In the genomic region with DNA sequence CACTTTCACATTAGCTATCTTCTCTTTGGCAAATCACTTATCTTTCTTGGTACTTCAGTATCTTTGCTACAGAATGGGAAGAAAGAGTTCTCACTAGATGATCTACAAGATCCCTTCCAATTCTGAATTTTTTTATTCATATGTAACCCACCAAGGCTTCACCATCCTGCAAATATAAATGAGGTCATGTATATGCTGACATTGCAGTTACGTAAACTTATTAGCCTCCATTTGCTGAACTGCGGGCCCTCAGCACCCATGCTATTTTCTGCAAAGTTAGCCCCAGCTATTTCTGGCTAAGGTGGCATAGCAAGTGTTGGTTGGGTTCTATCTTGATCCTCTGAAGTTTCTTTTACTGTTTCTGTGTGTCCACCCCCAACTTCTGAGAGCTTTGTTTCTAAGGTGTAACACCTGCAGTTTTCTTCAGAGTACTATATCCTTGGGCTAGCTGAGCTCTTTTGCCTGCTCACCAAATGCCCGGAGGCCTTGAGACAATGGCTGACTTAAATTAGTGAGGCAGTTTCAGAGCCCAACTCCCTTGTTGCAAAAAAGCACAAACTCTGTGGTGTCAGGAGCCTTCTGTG, we compare ENCODE assay signal across 15 cellular contexts.
DNase-seq lines count a peak whose midpoint lies in the region; ATAC-seq and TF ChIP-seq lines count a peak whose summit lies in the region.
"Had no signal": no experiment of that assay in that cellular context is flagged by ENCODE, and none has a peak within 500 bp of the region (broad histone marks: within the 10 kb centered on the region; RNA-seq: fewer than 3 reads in every experiment).

No MANE protein-coding gene starts in this region.

- no peak overlapping the region for H3K27ac Mint-ChIP-seq in GM23338
- H3K27ac Mint-ChIP-seq in neural progenitor cell: no peak overlapping the region
- H3K27ac Mint-ChIP-seq: CD4-positive, alpha-beta memory T cell had no signal

- H3K36me3 ChIP-seq in GM23338 (ENCODE audit: insufficient read depth): no peaks in the 10 kb centered on the region
- H3K36me3 ChIP-seq in MM.1S (replicated peaks; ENCODE audit: insufficient read depth, low read length): no peaks in the 10 kb centered on the region
- no peaks in the 10 kb centered on the region for H3K36me3 ChIP-seq in neural progenitor cell
- H3K36me3 ChIP-seq: BLaER1 had no signal

- peaks cover 12% of the 10 kb centered on the region for H3K4me1 ChIP-seq in GM23338 (ENCODE audit: insufficient read depth)
- peaks cover 20% of the 10 kb centered on the region for H3K4me1 ChIP-seq in MM.1S (ENCODE audit: low read length)
- peaks cover 22% of the 10 kb centered on the region for H3K4me1 ChIP-seq in neural progenitor cell

- ATAC-seq in GM23338: no peak

- H3K4me3 Mint-ChIP-seq in GM23338 (no peak overlapping the region), neural progenitor cell (no peak overlapping the region)
- H3K4me3 Mint-ChIP-seq: CD14-positive monocyte; CD4-positive, alpha-beta memory T cell; H9 had no signal

- H3K36me3 Mint-ChIP-seq in GM23338 (ENCODE audit: low read depth) (no peaks in the 10 kb centered on the region), neural progenitor cell (no peaks in the 10 kb centered on the region)
- H3K36me3 Mint-ChIP-seq: CD4-positive, alpha-beta memory T cell had no signal

- H3K4me2 ChIP-seq in GM23338: no peak overlapping the region
- peak overlapping the region; percentile 10; the same call in 1 of the 2 replicates for H3K4me2 ChIP-seq in MM.1S (ENCODE audit: low read depth, low read length)
- peak overlapping the region; percentile 61 for H3K4me2 ChIP-seq in neural progenitor cell
- H3K4me2 ChIP-seq: BLaER1 had no signal

- H2AFZ ChIP-seq in GM23338 (peak overlapping the region; percentile 80), MM.1S (ENCODE audit: low read length) (peak overlapping the region; percentile 50), neural progenitor cell (replicated peaks) (peak overlapping the region; percentile 12)

- no peak overlapping the region for H3K27ac ChIP-seq in GM23338 (ENCODE audit: low read depth)
- H3K27ac ChIP-seq in MM.1S (ENCODE audit: low read length): peak overlapping the region; percentile 75
- H3K27ac ChIP-seq in neural progenitor cell: peak overlapping the region; percentile 21
- H3K27ac ChIP-seq: BLaER1 had no signal

- no peaks in the 10 kb centered on the region for H3K9me3 ChIP-seq in MM.1S (replicated peaks; ENCODE audit: insufficient read depth, low read length)
- H3K9me3 ChIP-seq in neural progenitor cell (ENCODE audit: low read depth): no peaks in the 10 kb centered on the region
- H3K9me3 ChIP-seq: BLaER1 had no signal

- H3K4me3 ChIP-seq in GM23338 (no peak overlapping the region), MM.1S (ENCODE audit: low read length) (no peak overlapping the region), neural progenitor cell (no peak overlapping the region)
- H3K4me3 ChIP-seq: BLaER1 had no signal

- TF ChIP-seq CTCF in GM23338 (conservative IDR thresholded peaks at IDR 0.05; ENCODE audit: low read depth in 2 of 2) (no peak), MM.1S (IDR thresholded peaks at IDR 0.05; ENCODE audit: low read length) (no peak), neural progenitor cell (IDR thresholded peaks at IDR 0.05) (no peak)

- H3K9me3 Mint-ChIP-seq in GM23338 (no peaks in the 10 kb centered on the region), neural progenitor cell (no peaks in the 10 kb centered on the region)
- H3K9me3 Mint-ChIP-seq: H9 had no signal

- peak overlapping the region; percentile 12; the same call in 1 of the 2 replicates for H3K9ac ChIP-seq in MM.1S (ENCODE audit: low read length)
- H3K9ac ChIP-seq in neural progenitor cell: no peak overlapping the region
- H3K9ac ChIP-seq: BLaER1 had no signal

- H3K27me3 ChIP-seq in GM23338 (ENCODE audit: insufficient read depth) (no peaks in the 10 kb centered on the region), MM.1S (replicated peaks; ENCODE audit: insufficient read depth, low read length) (no peaks in the 10 kb centered on the region), neural progenitor cell (no peaks in the 10 kb centered on the region)
- H3K27me3 ChIP-seq: BLaER1 had no signal

- H3K9me2 ChIP-seq in GM23338 (ENCODE audit: insufficient read depth): peaks cover 9% of the 10 kb centered on the region; the same call in 1 of the 2 replicates
- no peaks in the 10 kb centered on the region for H3K9me2 ChIP-seq in MM.1S (replicated peaks; ENCODE audit: insufficient read depth, low read length)

- H4K20me1 ChIP-seq in GM23338 (replicated peaks; ENCODE audit: insufficient read depth) (no peaks in the 10 kb centered on the region), MM.1S (ENCODE audit: insufficient read depth, low read length) (no peaks in the 10 kb centered on the region), neural progenitor cell (ENCODE audit: low read depth) (no peaks in the 10 kb centered on the region)
- H4K20me1 ChIP-seq: BLaER1 had no signal

- no peak for DNase-seq in GM23338 (ENCODE audit: low spot score)
- peak; percentile 73 for DNase-seq in MM.1S
- no peak for DNase-seq in neural progenitor cell (ENCODE audit: low spot score)
- DNase-seq in HuH-7 (ENCODE audit: low spot score): no peak
- DNase-seq in stimulated activated CD4-positive, alpha-beta T cell treated with anti-CD3 and anti-CD28 coated beads, Interleukin-2, amount 100 ng/mL, for 24 hours: no peak
- no peak for DNase-seq in AG08395 (ENCODE audit: low spot score)
- DNase-seq: CD4-positive, alpha-beta memory T cell; DMS153; DMS79; GF-D8; GOT3; H9; KBM-7 had no signal

- no peaks in the 10 kb centered on the region for H3F3A ChIP-seq in GM23338 (replicated peaks; ENCODE audit: low read depth)
- H3F3A ChIP-seq in MM.1S (ENCODE audit: insufficient read depth, low read length): no peaks in the 10 kb centered on the region; the same call in 1 of the 2 replicates
- peaks cover 12% of the 10 kb centered on the region for H3F3A ChIP-seq in neural progenitor cell (ENCODE audit: low read depth)

- H3K79me2 ChIP-seq in GM23338 (replicated peaks; ENCODE audit: insufficient read depth): no peaks in the 10 kb centered on the region
- H3K79me2 ChIP-seq in MM.1S (ENCODE audit: low read length): no peaks in the 10 kb centered on the region
- no peaks in the 10 kb centered on the region for H3K79me2 ChIP-seq in neural progenitor cell (ENCODE audit: low read depth)

- peaks cover 18% of the 10 kb centered on the region for H3K4me1 Mint-ChIP-seq in GM23338
- H3K4me1 Mint-ChIP-seq in neural progenitor cell: peaks cover 15% of the 10 kb centered on the region

- H3K27me3 Mint-ChIP-seq in GM23338 (ENCODE audit: insufficient read depth, low read depth, poor library complexity): no peaks in the 10 kb centered on the region
- H3K27me3 Mint-ChIP-seq in neural progenitor cell (ENCODE audit: insufficient read depth, low read depth): no peaks in the 10 kb centered on the region

TF ChIP-seq in GM23338, 12 proteins besides CTCF, POLR2A, EP300 and RAD21 (continues in another document):
- no peak for TF ChIP-seq JUNB (IDR thresholded peaks at IDR 0.05; ENCODE audit: unreplicated experiment)
- TF ChIP-seq CREB1 (CRISPR knock-in tag; IDR thresholded peaks at IDR 0.05; ENCODE audit: low read depth): no peak
- TF ChIP-seq STAT1 (IDR thresholded peaks at IDR 0.05; ENCODE audit: unreplicated experiment): no peak
- no peak for TF ChIP-seq POLR2AphosphoS5 (IDR thresholded peaks at IDR 0.05; ENCODE audit: low read depth)
- TF ChIP-seq ZNF114 (CRISPR knock-in tag; IDR thresholded peaks at IDR 0.05): no peak
- TF ChIP-seq NANOG (IDR thresholded peaks at IDR 0.05; ENCODE audit: borderline replicate concordance): no peak

Comparison
In these comparisons a context has a peak if more than half of its experiments do, and no peak if none do; other contexts are left out.
1. H2AFZ ChIP-seq: peak in every context shown above with its lines; median percentile 80 in GM23338; 50 in MM.1S; 12 in neural progenitor cell.